ENCODE assay signal across 32 cellular contexts in the genomic region with DNA sequence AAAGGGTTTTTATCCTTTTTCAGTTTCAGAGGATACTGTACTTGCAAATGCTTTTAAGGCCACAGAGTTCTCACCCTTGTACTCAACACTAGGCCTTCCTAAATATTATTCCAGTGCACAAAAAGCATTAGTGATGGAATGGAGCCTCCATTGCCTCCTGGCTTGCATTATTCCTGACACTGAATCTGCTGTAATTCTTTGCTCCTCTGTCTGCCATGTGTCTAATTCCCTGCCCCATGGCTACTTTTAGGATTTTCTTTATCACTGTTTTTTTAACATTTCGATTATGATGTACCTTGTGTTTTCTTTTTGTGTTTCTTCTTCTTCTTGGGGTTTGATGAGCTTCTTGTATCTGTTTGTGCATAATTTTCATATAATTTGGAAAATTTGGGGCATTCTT. TPM values are rescaled to one million over a fixed set of nuclear protein-coding genes. Genes with fewer than 3 reads are reported as not detected.
A peak's percentile ranks its signal among the peaks of the same experiment; 100 is the strongest.
DNase-seq lines count a peak whose midpoint lies in the region; ATAC-seq, FAIRE-seq and TF ChIP-seq lines count a peak whose summit lies in the region.
"Had no signal": no experiment of that assay in that cellular context is flagged by ENCODE, and none has a peak within 500 bp of the region (broad histone marks: within the 10 kb centered on the region; RNA-seq: fewer than 3 reads in every experiment).

No MANE protein-coding gene starts in this region.

- CTCF ChIA-PET in HepG2 (lab: Yijun Ruan, JAX; ENCODE audit: low intra/inter-chr PET ratio, low total read pairs) (no interaction called here), K562 (lab: Yijun Ruan, JAX; ENCODE audit: low intra/inter-chr PET ratio) (no interaction called here)

- DNase-seq in HepG2 (ENCODE audit: low spot score), result no peak
- no peak for DNase-seq in right lobe of liver
- DNase-seq in T-helper 17 cell, result no peak
- DNase-seq in K562 (ENCODE audit: extremely low read depth in 1 of 4, low spot score in 3 of 4), result no peak
- DNase-seq in type B pancreatic cell (ENCODE audit: extremely low spot score, unreplicated experiment), result no peak
- no peak for DNase-seq in NCI-H345 treated with DMSO at 0.1 percent for 48 hours (lab: John Stamatoyannopoulos, UW; ENCODE audit: unreplicated experiment)
- DNase-seq: activated CD4-positive, CD25-positive, alpha-beta regulatory T cell treated with anti-CD3 and anti-CD28 coated beads, Interleukin-2, amount 50 U/mL, for 72 hours; activated CD8-positive, alpha-beta memory T cell treated with anti-CD3 and anti-CD28 coated beads for 24 hours; amygdala; brain microvascular endothelial cell; C1 segment of cervical spinal cord; DMS79; dorsolateral prefrontal cortex; foreskin melanocyte; heart right ventricle; kidney glomerular epithelial cell; lower lobe of right lung; NCI-H1048; NCI-H1694 treated with DMSO at 0.1 percent for 48 hours; NCI-H2171; NCI-H510A; RPMI8226; stimulated activated CD4-positive, alpha-beta T cell treated with anti-CD3 and anti-CD28 coated beads, Interleukin-15, amount 100 ng/mL, for 24 hours; stimulated activated CD4-positive, alpha-beta T cell treated with anti-CD3 and anti-CD28 coated beads, Interleukin-4, amount 100 ng/mL, for 4 hours; upper lobe of right lung had no signal

- FAIRE-seq in HepG2 (lab: Jason Lieb, UNC), result no peak
- no peak for FAIRE-seq in K562 (lab: Jason Lieb, UNC)
- FAIRE-seq: endometrium, G401.6, TTC549 had no signal

- no TSS peak for BruUV-seq in HepG2 (replicated peaks; lab: Mats Ljungman, UMichigan)
- no TSS peak for BruUV-seq in K562 (replicated peaks; lab: Mats Ljungman, UMichigan)

- H3K9me3 ChIP-seq in HepG2 (ENCODE audit: low read length), result peaks cover 8% of the 10 kb centered on the region
- H3K9me3 ChIP-seq in right lobe of liver, result no peaks in the 10 kb centered on the region
- H3K9me3 ChIP-seq in T-helper 17 cell (ENCODE audit: control insufficient read depth, low read length, poor library complexity, severe bottlenecking), result peaks cover 6% of the 10 kb centered on the region
- peaks cover 10% of the 10 kb centered on the region for H3K9me3 ChIP-seq in K562 (replicated peaks; ENCODE audit: control insufficient read depth, insufficient read depth, low read depth, low read length)
- H3K9me3 ChIP-seq: suprapubic skin had no signal

- H3K9me1 ChIP-seq in K562 (ENCODE audit: control insufficient read depth, insufficient read depth, low read length), result no peaks in the 10 kb centered on the region

- H3K27me3 ChIP-seq in HepG2 (ENCODE audit: control insufficient read depth in 1 of 2, insufficient read depth in 2 of 2, low read length in 2 of 2), result no peaks in the 10 kb centered on the region
- H3K27me3 ChIP-seq in right lobe of liver, result no peaks in the 10 kb centered on the region
- H3K27me3 ChIP-seq in K562 (ENCODE audit: control insufficient read depth in 2 of 2, insufficient read depth in 2 of 2, low read length in 2 of 2), result no peaks in the 10 kb centered on the region
- H3K27me3 ChIP-seq: brain microvascular endothelial cell, dorsolateral prefrontal cortex, heart right ventricle, SJSA1, suprapubic skin, upper lobe of right lung had no signal

- no peak overlapping the region for H3K4me3 Mint-ChIP-seq in T-helper 17 cell
- H3K4me3 Mint-ChIP-seq in type B pancreatic cell, result no peak overlapping the region
- H3K4me3 Mint-ChIP-seq: nephron had no signal

- no peaks in the 10 kb centered on the region for H4K20me1 ChIP-seq in HepG2 (ENCODE audit: insufficient read depth, low read length)
- 0 out of 2 replicates have a peak, but pooled peaks cover 9% of the 10 kb centered on the region for H4K20me1 ChIP-seq in K562 (replicated peaks; ENCODE audit: control insufficient read depth, insufficient read depth, low read length)

- WGBS in HepG2 (ENCODE audit: low lambda C conversion rate), result 89% methylated on average over 1 of the region's 1 CpG
- WGBS in right lobe of liver (ENCODE audit: insufficient coverage, low coverage, low lambda C conversion rate, missing lambda C conversion rate), result 100% methylated on average over 1 of the region's 1 CpG
- WGBS in K562 (ENCODE audit: insufficient coverage, low coverage, missing lambda C conversion rate), result 63% methylated on average over 1 of the region's 1 CpG

- in situ Hi-C loops in HepG2 (cut with HindIII; ENCODE audit: extremely low pct_ligation_motif_present, low pct_unique_long_range_greater_than_20kb) (no loop called here), K562 (cut with MboI) (no loop called here)

- H3K9ac ChIP-seq in HepG2 (ENCODE audit: insufficient read depth, low read depth, low read length) (no peak overlapping the region), K562 (ENCODE audit: insufficient read depth in 1 of 2, low read depth in 2 of 2, low read length in 2 of 2) (no peak overlapping the region)

- ATAC-seq in HepG2 (no peak), right lobe of liver (no peak), T-helper 17 cell (no peak), K562 (no peak), HG03442 (IDR thresholded peaks at IDR 0.05; ENCODE audit: unreplicated experiment) (no peak)
- ATAC-seq: heart right ventricle, lower lobe of right lung, upper lobe of right lung had no signal

- no peak for TF ChIP-seq RAD21 in HepG2 (CRISPR knock-in tag; IDR thresholded peaks at IDR 0.05)
- TF ChIP-seq RAD21 in K562 (CRISPR knock-in tag; conservative IDR thresholded peaks at IDR 0.05 in 1 of 2, IDR thresholded peaks at IDR 0.05 in 1 of 2), result no peak

- H3K79me2 ChIP-seq in HepG2 (ENCODE audit: insufficient read depth, low read length) (peaks cover 16% of the 10 kb centered on the region), K562 (ENCODE audit: control insufficient read depth, insufficient read depth, low read length) (peaks cover 88% of the 10 kb centered on the region)

- peak overlapping the region; percentile 1 for H3K27ac Mint-ChIP-seq in T-helper 17 cell
- H3K27ac Mint-ChIP-seq in type B pancreatic cell, result peak overlapping the region; percentile 33
- H3K27ac Mint-ChIP-seq: nephron had no signal

- H3K4me1 Mint-ChIP-seq in T-helper 17 cell (peaks cover 62% of the 10 kb centered on the region), type B pancreatic cell (ENCODE audit: unreplicated experiment) (peaks cover 38% of the 10 kb centered on the region)

- H3K4me2 ChIP-seq in HepG2 (ENCODE audit: low read depth, low read length), result no peak overlapping the region
- no peak overlapping the region for H3K4me2 ChIP-seq in K562 (ENCODE audit: insufficient read depth, low read length)

- intact Hi-C loops in HepG2 (cut with micrococcal nuclease; ENCODE audit: unreplicated experiment) (no loop called here), right lobe of liver (cut with DNase I) (no loop called here), K562 (cut with micrococcal nuclease) (no loop called here)

- POLR2A ChIA-PET in HepG2 (lab: Yijun Ruan, JAX) (no interaction called here), K562 (lab: Yijun Ruan, JAX) (no interaction called here)

- no peak for TF ChIP-seq POLR2A in HepG2 (IDR thresholded peaks at IDR 0.05; ENCODE audit: insufficient read depth in 1 of 2, low read depth in 2 of 2, low read length in 2 of 2)
- no peak for TF ChIP-seq POLR2A in right lobe of liver (IDR thresholded peaks at IDR 0.05)
- no peak for TF ChIP-seq POLR2A in K562 (conservative IDR thresholded peaks at IDR 0.05)

- peaks cover 6% of the 10 kb centered on the region for H3K36me3 Mint-ChIP-seq in T-helper 17 cell (ENCODE audit: low read depth)
- peaks cover 28% of the 10 kb centered on the region for H3K36me3 Mint-ChIP-seq in type B pancreatic cell

- H3K9me3 Mint-ChIP-seq in type B pancreatic cell, result peaks cover 15% of the 10 kb centered on the region

- H3K27me3 Mint-ChIP-seq in T-helper 17 cell (no peaks in the 10 kb centered on the region), type B pancreatic cell (no peaks in the 10 kb centered on the region)

- H3K36me3 ChIP-seq in HepG2 (replicated peaks in 1 of 2; ENCODE audit: control insufficient read depth in 1 of 2, insufficient read depth in 2 of 2, low read length in 2 of 2) (no peaks in the 10 kb centered on the region), right lobe of liver (no peaks in the 10 kb centered on the region), K562 (ENCODE audit: control insufficient read depth, insufficient read depth, low read length) (peaks cover 19% of the 10 kb centered on the region; the same call in 2 of the 3 replicates)
- H3K36me3 ChIP-seq: brain microvascular endothelial cell, lower lobe of right lung, SJSA1, upper lobe of right lung had no signal

- H3K4me3 ChIP-seq in HepG2 (replicated peaks in 1 of 3; ENCODE audit: insufficient read depth in 1 of 3, low read depth in 2 of 3, low read length in 3 of 3) (no peak overlapping the region), right lobe of liver (no peak overlapping the region), K562 (no peak overlapping the region)
- H3K4me3 ChIP-seq: dorsolateral prefrontal cortex, heart right ventricle, lower lobe of right lung, SJSA1, suprapubic skin, upper lobe of right lung had no signal

- H3K27ac ChIP-seq in HepG2 (ENCODE audit: extremely low read length, insufficient read depth, low read length), result no peak overlapping the region
- H3K27ac ChIP-seq in right lobe of liver, result no peak overlapping the region
- no peak overlapping the region for H3K27ac ChIP-seq in K562 (ENCODE audit: extremely low read depth, low read depth, low read length)
- H3K27ac ChIP-seq: brain microvascular endothelial cell, dorsolateral prefrontal cortex, heart right ventricle, lower lobe of right lung, SJSA1, suprapubic skin, upper lobe of right lung had no signal

- H3K4me1 ChIP-seq in HepG2 (ENCODE audit: insufficient read depth, low read length) (peaks cover 57% of the 10 kb centered on the region), right lobe of liver (peaks cover 0 to 48% (median 18%) of the 10 kb centered on the region in 4 donors), K562 (replicated peaks in 1 of 2; ENCODE audit: control insufficient read depth in 2 of 2, insufficient read depth in 2 of 2, low read length in 2 of 2) (peaks cover 22 to 54% of the 10 kb centered on the region in 2 experiments)

- no peak for TF ChIP-seq EP300 in HepG2 (IDR thresholded peaks at IDR 0.05; ENCODE audit: low read depth in 2 of 2, low read length in 2 of 2)
- no peak for TF ChIP-seq EP300 in HepG2 (CRISPR knock-in tag; IDR thresholded peaks at IDR 0.05; ENCODE audit: borderline replicate concordance)
- no peak for TF ChIP-seq EP300 in K562 (IDR thresholded peaks at IDR 0.05; ENCODE audit: low read length)

- H2AFZ ChIP-seq in HepG2 (ENCODE audit: low read length) (no peak overlapping the region), K562 (ENCODE audit: low read depth, low read length) (no peak overlapping the region)

- TF ChIP-seq CTCF in HepG2 (CRISPR knock-in tag; IDR thresholded peaks at IDR 0.05), result no peak
- no peak for TF ChIP-seq CTCF in right lobe of liver (IDR thresholded peaks at IDR 0.05)
- TF ChIP-seq CTCF in K562 (IDR thresholded peaks at IDR 0.05 in 2 of 3, conservative IDR thresholded peaks at IDR 0.05 in 1 of 3; ENCODE audit: insufficient read depth in 2 of 3, low read depth in 1 of 3, low read length in 3 of 3), result no peak
- no peak for TF ChIP-seq CTCF in type B pancreatic cell (conservative IDR thresholded peaks at IDR 0.05)

RNA-seq across cellular contexts. Expression of a gene that starts 29.5 kb away (rescaled TPM):
- total RNA-seq in HepG2 (2016; rRNA removed; fragmentation: Illumina TruSeq; extraction: Trizol), result 4.8 and 7.2 TPM in 2 replicates
- total RNA-seq in HepG2 (2016; cell fraction: cytosol; rRNA removed; fragmentation: Illumina TruSeq; extraction: Trizol; ENCODE audit: low read depth), result 0.53 and 0.71 TPM in 2 replicates
- total RNA-seq in HepG2 (2016; cell fraction: insoluble cytoplasmic fraction; rRNA removed; fragmentation: Illumina TruSeq; extraction: Trizol), result 3.7 and 7.0 TPM in 2 replicates
- 2.4 and 2.6 TPM in 2 replicates for total RNA-seq in HepG2 (2016; cell fraction: membrane; rRNA removed; fragmentation: Illumina TruSeq; extraction: Trizol)
- total RNA-seq in HepG2 (2016; cell fraction: nucleus; rRNA removed; fragmentation: Illumina TruSeq; extraction: Trizol), result 11.6 and 12.8 TPM in 2 replicates
- 7.4 and 9.4 TPM in 2 replicates for polyA plus RNA-seq in HepG2 (2011; rRNA removed)
- polyA plus RNA-seq in HepG2 (2011; cell fraction: cytosol; rRNA removed), result 3.9 and 4.6 TPM in 2 replicates
- polyA plus RNA-seq in HepG2 (2011; cell fraction: nucleus; rRNA removed), result 17.5 and 19.4 TPM in 2 replicates
- polyA plus RNA-seq in HepG2 (2012), result 5.8 and 6.9 TPM in 2 replicates
- 0.43 and 0.46 TPM in 2 replicates for polyA plus RNA-seq in HepG2 (2016; cell fraction: cytosol; fragmentation: Illumina TruSeq; extraction: Trizol; ENCODE audit: low read depth)
- polyA plus RNA-seq in HepG2 (2016; cell fraction: insoluble cytoplasmic fraction; fragmentation: Illumina TruSeq; extraction: Trizol; ENCODE audit: low read depth), result 3.1 and 3.3 TPM in 2 replicates
- 0.96 and 1.2 TPM in 2 replicates for polyA plus RNA-seq in HepG2 (2016; cell fraction: membrane; fragmentation: Illumina TruSeq; extraction: Trizol; ENCODE audit: low read depth)
- 14.7 and 15.5 TPM in 2 replicates for polyA plus RNA-seq in HepG2 (2016; cell fraction: nucleus; fragmentation: Illumina TruSeq; extraction: Trizol; ENCODE audit: insufficient read depth, low read depth)
- 7.6 and 16.1 TPM in 2 replicates for polyA minus RNA-seq in HepG2 (2011; rRNA and poly(A)+ RNA removed; ENCODE audit: low replicate concordance)
- polyA minus RNA-seq in HepG2 (2011; cell fraction: cytosol; rRNA and poly(A)+ RNA removed), result 5.3 and 6.9 TPM in 2 replicates
- polyA minus RNA-seq in HepG2 (2011; cell fraction: nucleus; rRNA and poly(A)+ RNA removed), result 12.5 and 13.1 TPM in 2 replicates
- 10 to 100 TPM in 5 of 6 experiments, 1 to 10 TPM in 1; 9.6 to 17.4 (median 12.5) TPM for total RNA-seq in right lobe of liver
- total RNA-seq in T-helper 17 cell, result 100 to 1,000 TPM in 1 of 2 donors, 10 to 100 TPM in 1; 94.7 to 101 TPM
- 51.2 and 76.5 TPM in 2 replicates for total RNA-seq in K562 (2011; cell fraction: chromatin; rRNA removed; ENCODE audit: low replicate concordance)
- 50.5 and 58.7 TPM in 2 replicates for total RNA-seq in K562 (2011; cell fraction: nucleolus; rRNA removed)
- total RNA-seq in K562 (2011; cell fraction: nucleoplasm; rRNA removed), result 56.2 and 57.9 TPM in 2 replicates
- total RNA-seq in K562 (2014; rRNA removed), result 3.8 and 4.1 TPM in 2 replicates
- 5.5 and 5.7 TPM in 2 replicates for total RNA-seq in K562 (2014; rRNA removed; fragmentation: Illumina TruSeq; extraction: Trizol)
- total RNA-seq in K562 (2015; rRNA removed; fragmentation: Illumina TruSeq; extraction: Trizol), result 5.0 and 5.2 TPM in 2 replicates
- 18.4 and 20.7 TPM in 2 replicates for total RNA-seq in K562 (2021)
- polyA plus RNA-seq in K562 (2011; rRNA removed), result 13.0 and 25.6 TPM in 2 replicates
- 8.0 and 14.7 TPM in 2 replicates for polyA plus RNA-seq in K562 (2011; cell fraction: cytosol; rRNA removed)
- 63.8 and 68.6 TPM in 2 replicates for polyA plus RNA-seq in K562 (2011; cell fraction: nucleus; rRNA removed)
- 5.8 and 7.8 TPM in 2 replicates for polyA plus RNA-seq in K562 (2012)
- 12.2 and 12.3 TPM in 2 replicates for polyA plus RNA-seq in K562 (2014; fragmentation: Illumina TruSeq; extraction: Trizol)
- 1 to 10 TPM; 2.9 to 5.6 TPM for polyA plus RNA-seq in K562 (2014; fragmentation: Nextera tagmentation; extraction: Ambion mirVana)
- polyA plus RNA-seq in K562 (2014; rRNA removed), result 11.4 and 11.7 TPM in 2 replicates
- 18.0 and 19.0 TPM in 2 replicates for polyA minus RNA-seq in K562 (2011; rRNA and poly(A)+ RNA removed)
- 7.5 and 9.8 TPM in 2 replicates for polyA minus RNA-seq in K562 (2011; cell fraction: cytosol; rRNA and poly(A)+ RNA removed)
- polyA minus RNA-seq in K562 (2011; cell fraction: nucleus; rRNA and poly(A)+ RNA removed), result 15.6 and 35.9 TPM in 2 replicates
- 31.7 and 78.9 TPM in 2 replicates for total RNA-seq in type B pancreatic cell (ENCODE audit: low replicate concordance)
